26 cellular contexts compared by ENCODE assay signal in genomic region chr6:36699290-36699689, GRCh38. TPM values are rescaled to one million over a fixed set of nuclear protein-coding genes. Genes with fewer than 3 reads are reported as not detected.
"Had no signal": no experiment of that assay in that cellular context is flagged by ENCODE, and none has a peak within 500 bp of the region (broad histone marks: within the 10 kb centered on the region; RNA-seq: fewer than 3 reads in every experiment).

No MANE protein-coding gene starts in this region.

- FAIRE-seq: pancreas had no signal

- H3K36me3 Mint-ChIP-seq: activated naive CD8-positive, alpha-beta T cell; naive thymus-derived CD8-positive, alpha-beta T cell had no signal

- H3K27me3 Mint-ChIP-seq: activated CD4-positive, alpha-beta T cell treated with anti-CD3 and anti-CD28 coated beads, Interleukin-2, amount 10 ng/mL, durations not matched to agents 7 days and 5 days; activated naive CD8-positive, alpha-beta T cell had no signal

- H3K4me3 Mint-ChIP-seq: activated CD4-positive, alpha-beta T cell treated with anti-CD3 and anti-CD28 coated beads, Interleukin-2, amount 10 ng/mL, durations not matched to agents 7 days and 5 days; activated CD8-positive, alpha-beta T cell treated with anti-CD3 and anti-CD28 coated beads, Interleukin-2, amount 10 ng/mL, durations not matched to agents 7 days and 5 days; activated naive CD8-positive, alpha-beta T cell; activated T-helper 1 cell treated with anti-CD3 and anti-CD28 coated beads, Interleukin-12 subunit alpha, Interleukin-12 subunit beta, Interleukin-2, Interleukin-4 antibody, amounts not matched to agents 30 ng/mL and 10 ng/mL and 1 ng/mL, durations not matched to agents 14 hours and 24 hours and 36 hours; naive thymus-derived CD8-positive, alpha-beta T cell; stimulated activated naive CD8-positive, alpha-beta T cell treated with anti-CD3 and anti-CD28 coated beads, Interleukin-15, amount 100 ng/mL, for 72 hours; T-helper 17 cell had no signal

- H3K36me3 ChIP-seq: adrenal gland, breast epithelium, heart right ventricle, left lung, pancreas, tibial artery had no signal

- H3K4me3 ChIP-seq: adrenal gland, breast epithelium, left lung, lung, pancreas, tibial artery had no signal

- ATAC-seq: activated CD8-positive, alpha-beta T cell treated with anti-CD3 and anti-CD28 coated beads, Interleukin-2, amount 10 ng/mL, durations not matched to agents 7 days and 5 days; left lung; naive thymus-derived CD8-positive, alpha-beta T cell; pancreas; stimulated activated naive CD8-positive, alpha-beta T cell treated with anti-CD3 and anti-CD28 coated beads, Interleukin-15, amount 100 ng/mL, for 72 hours; T-helper 17 cell had no signal

- H3K9me3 Mint-ChIP-seq: activated CD4-positive, alpha-beta T cell treated with anti-CD3 and anti-CD28 coated beads, Interleukin-2, amount 10 ng/mL, durations not matched to agents 7 days and 5 days; activated T-helper 1 cell treated with anti-CD3 and anti-CD28 coated beads, Interleukin-12 subunit alpha, Interleukin-12 subunit beta, Interleukin-2, Interleukin-4 antibody, amounts not matched to agents 30 ng/mL and 10 ng/mL and 1 ng/mL, durations not matched to agents 14 hours and 24 hours and 36 hours; naive thymus-derived CD8-positive, alpha-beta T cell; stimulated activated naive CD8-positive, alpha-beta T cell treated with anti-CD3 and anti-CD28 coated beads, Interleukin-15, amount 100 ng/mL, for 72 hours had no signal

- H3K27me3 ChIP-seq: adrenal gland, breast epithelium, heart right ventricle, left lung, pancreas had no signal

- H3K27ac ChIP-seq: adrenal gland, breast epithelium, heart right ventricle, left lung, pancreas, tibial artery, VCaP had no signal

- H3K27ac Mint-ChIP-seq: activated CD4-positive, alpha-beta T cell treated with anti-CD3 and anti-CD28 coated beads, Interleukin-2, amount 10 ng/mL, durations not matched to agents 7 days and 5 days; activated CD8-positive, alpha-beta T cell treated with anti-CD3 and anti-CD28 coated beads, Interleukin-2, amount 10 ng/mL, durations not matched to agents 7 days and 5 days; activated naive CD8-positive, alpha-beta T cell; stimulated activated naive CD8-positive, alpha-beta T cell treated with anti-CD3 and anti-CD28 coated beads, Interleukin-15, amount 100 ng/mL, for 72 hours; T-helper 17 cell had no signal

- H3K9me3 ChIP-seq: adrenal gland, breast epithelium, left lung, pancreas, tibial artery had no signal

- DNase-seq: activated CD4-positive, alpha-beta T cell treated with anti-CD3 and anti-CD28 coated beads, Interleukin-2, amount 10 ng/mL, durations not matched to agents 7 days and 5 days; activated CD4-positive, CD25-positive, alpha-beta regulatory T cell treated with anti-CD3 and anti-CD28 coated beads, Interleukin-2, amount 50 U/mL, for 72 hours; activated CD8-positive, alpha-beta T cell treated with anti-CD3 and anti-CD28 coated beads, Interleukin-2, amount 10 ng/mL, durations not matched to agents 7 days and 5 days; cortex of kidney; effector CD4-positive, alpha-beta T cell; erythroblast; foreskin fibroblast; heart right ventricle; left lung; naive thymus-derived CD8-positive, alpha-beta T cell; right cardiac atrium; stimulated activated CD4-positive, alpha-beta T cell treated with anti-CD3 and anti-CD28 coated beads, Interleukin-1b, Interleukin-23, amount 100 ng/mL, for 48 hours; stimulated activated naive CD8-positive, alpha-beta T cell treated with anti-CD3 and anti-CD28 coated beads, Interleukin-15, amount 100 ng/mL, for 72 hours; SW 1271; T-helper 17 cell had no signal

- H3K4me1 ChIP-seq: adrenal gland, breast epithelium, tibial artery had no signal

RNA-seq across cellular contexts. Expression of gene RAB44, which starts 1.7 kb away (rescaled TPM):
- total RNA-seq: activated CD8-positive, alpha-beta T cell treated with anti-CD3 and anti-CD28 coated beads, Interleukin-2, amount 10 ng/mL, durations not matched to agents 7 days and 5 days; adrenal gland; kidney epithelial cell; naive thymus-derived CD8-positive, alpha-beta T cell; pulmonary artery endothelial cell had no signal
- polyA plus RNA-seq: fibroblast of lung; naive thymus-derived CD8-positive, alpha-beta T cell; right cardiac atrium had no signal
